Comparison of ENCODE assay signal across 27 cellular contexts in the genomic region with DNA sequence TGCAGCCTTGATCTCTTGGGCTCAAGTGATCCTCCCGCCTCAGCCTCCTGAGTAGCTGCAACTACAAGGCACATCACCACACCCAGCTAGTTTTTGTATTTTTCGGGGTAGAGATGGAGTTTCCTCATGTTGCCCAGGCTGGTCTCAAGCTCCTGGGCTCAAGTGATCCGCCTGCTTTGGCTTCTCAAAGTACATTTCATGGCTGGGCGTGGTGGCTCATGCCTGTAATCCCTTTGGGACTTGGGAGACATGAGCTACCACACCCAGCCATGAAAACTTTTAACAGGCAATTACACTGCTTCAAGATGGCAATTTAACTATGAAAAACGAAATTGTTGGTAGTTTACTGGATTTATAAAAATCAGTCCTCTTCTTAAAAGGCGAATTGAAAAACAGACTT.
"Had no signal": no experiment of that assay in that cellular context is flagged by ENCODE, and none has a peak within 500 bp of the region (broad histone marks: within the 10 kb centered on the region; RNA-seq: fewer than 3 reads in every experiment).

No MANE protein-coding gene starts in this region.

- H3K4me1 Mint-ChIP-seq: activated B cell treated with CpG ODN at 0.5 μM for 24 hours; activated CD4-positive, alpha-beta T cell treated with anti-CD3 and anti-CD28 coated beads, Interleukin-2, amount 10 ng/mL, durations not matched to agents 24 days and 14 days; activated CD8-positive, alpha-beta memory T cell treated with anti-CD3 and anti-CD28 coated beads, Interleukin-2, amount 10 ng/mL, durations not matched to agents 7 days and 5 days; activated naive CD4-positive, alpha-beta T cell treated with anti-CD3 and anti-CD28 coated beads, Interleukin-2, amount 10 ng/mL, durations not matched to agents 7 days and 5 days; activated naive CD8-positive, alpha-beta T cell treated with anti-CD3 and anti-CD28 coated beads for 36 hours; activated T-helper 17 cell treated with anti-CD3 and anti-CD28 coated beads, Interleukin-2, amount 50 U/mL, for 72 hours; central memory CD8-positive, alpha-beta T cell had no signal

- H3K4me3 Mint-ChIP-seq: activated B cell treated with CpG ODN at 0.5 μM for 24 hours; activated CD4-positive, alpha-beta T cell treated with anti-CD3 and anti-CD28 coated beads, Interleukin-2, amount 10 ng/mL, durations not matched to agents 24 days and 14 days; activated CD8-positive, alpha-beta memory T cell treated with anti-CD3 and anti-CD28 coated beads, Interleukin-2, amount 10 ng/mL, durations not matched to agents 7 days and 5 days; activated naive CD4-positive, alpha-beta T cell treated with anti-CD3 and anti-CD28 coated beads, Interleukin-2, amount 10 ng/mL, durations not matched to agents 7 days and 5 days; activated naive CD8-positive, alpha-beta T cell treated with anti-CD3 and anti-CD28 coated beads for 36 hours; activated T-helper 17 cell treated with anti-CD3 and anti-CD28 coated beads, Interleukin-2, amount 50 U/mL, for 72 hours; central memory CD8-positive, alpha-beta T cell; IgD-negative memory B cell; T-helper 1 cell treated with Interleukin-12 subunit alpha and Interleukin-12 subunit beta and Interleukin-4 antibody, amounts not matched to agents 30 μg/mL and 1 μg/mL, for 36 hours had no signal

- H3K27ac ChIP-seq: RWPE1 had no signal

- H3K36me3 ChIP-seq: MG63, Peyer's patch had no signal

- H3K4me3 ChIP-seq: MG63, Peyer's patch had no signal

- H3K27me3 ChIP-seq: MG63, Peyer's patch had no signal

- DNase-seq: activated B cell treated with CpG ODN at 0.5 μM for 24 hours; activated CD4-positive, alpha-beta T cell treated with anti-CD3 and anti-CD28 coated beads for 1 hour; activated CD4-positive, alpha-beta T cell treated with anti-CD3 and anti-CD28 coated beads, Interleukin-2, amount 10 ng/mL, durations not matched to agents 24 days and 14 days; activated CD4-positive, alpha-beta T cell treated with anti-CD3 and anti-CD28 coated beads, Interleukin-2, amount 50 U/mL, for 48 hours; activated CD8-positive, alpha-beta memory T cell treated with anti-CD3 and anti-CD28 coated beads, Interleukin-2, amount 10 ng/mL, durations not matched to agents 7 days and 5 days; activated gamma-delta T cell; activated naive CD4-positive, alpha-beta T cell treated with anti-CD3 and anti-CD28 coated beads, Interleukin-2, amount 10 ng/mL, durations not matched to agents 7 days and 5 days; activated naive CD8-positive, alpha-beta T cell treated with anti-CD3 and anti-CD28 coated beads for 36 hours; activated T-cell treated with anti-CD3 and anti-CD28 coated beads, Interleukin-2, amount 50 U/mL, for 48 hours; aorta; KG1; MG63; MV-4-11; NCI-H1092 treated with DMSO at 0.1 percent for 48 hours; NCI-H1417 treated with DMSO at 0.1 percent for 48 hours; NCI-H1694; NCI-H2029; NCI-H2107; NCI-H510A treated with DMSO at 0.1 percent for 48 hours; SHP77 treated with DMSO at 0.1 percent for 48 hours; T-helper 9 cell had no signal

- H3K9me3 Mint-ChIP-seq: activated B cell treated with CpG ODN at 0.5 μM for 24 hours; activated CD4-positive, alpha-beta T cell treated with anti-CD3 and anti-CD28 coated beads, Interleukin-2, amount 10 ng/mL, durations not matched to agents 24 days and 14 days; activated naive CD4-positive, alpha-beta T cell treated with anti-CD3 and anti-CD28 coated beads, Interleukin-2, amount 10 ng/mL, durations not matched to agents 7 days and 5 days; activated naive CD8-positive, alpha-beta T cell treated with anti-CD3 and anti-CD28 coated beads for 36 hours; activated T-helper 17 cell treated with anti-CD3 and anti-CD28 coated beads, Interleukin-2, amount 50 U/mL, for 72 hours; central memory CD8-positive, alpha-beta T cell; IgD-negative memory B cell; T-helper 1 cell treated with Interleukin-12 subunit alpha and Interleukin-12 subunit beta and Interleukin-4 antibody, amounts not matched to agents 30 μg/mL and 1 μg/mL, for 36 hours had no signal

- H3K36me3 Mint-ChIP-seq: activated CD8-positive, alpha-beta memory T cell treated with anti-CD3 and anti-CD28 coated beads, Interleukin-2, amount 10 ng/mL, durations not matched to agents 7 days and 5 days; activated naive CD4-positive, alpha-beta T cell treated with anti-CD3 and anti-CD28 coated beads, Interleukin-2, amount 10 ng/mL, durations not matched to agents 7 days and 5 days; activated naive CD8-positive, alpha-beta T cell treated with anti-CD3 and anti-CD28 coated beads for 36 hours; IgD-negative memory B cell had no signal

- H3K27ac Mint-ChIP-seq: activated B cell treated with CpG ODN at 0.5 μM for 24 hours; activated CD4-positive, alpha-beta T cell treated with anti-CD3 and anti-CD28 coated beads, Interleukin-2, amount 10 ng/mL, durations not matched to agents 24 days and 14 days; activated CD8-positive, alpha-beta memory T cell treated with anti-CD3 and anti-CD28 coated beads, Interleukin-2, amount 10 ng/mL, durations not matched to agents 7 days and 5 days; activated naive CD4-positive, alpha-beta T cell treated with anti-CD3 and anti-CD28 coated beads, Interleukin-2, amount 10 ng/mL, durations not matched to agents 7 days and 5 days; activated naive CD8-positive, alpha-beta T cell treated with anti-CD3 and anti-CD28 coated beads for 36 hours; activated T-helper 17 cell treated with anti-CD3 and anti-CD28 coated beads, Interleukin-2, amount 50 U/mL, for 72 hours; IgD-negative memory B cell; T-helper 1 cell treated with Interleukin-12 subunit alpha and Interleukin-12 subunit beta and Interleukin-4 antibody, amounts not matched to agents 30 μg/mL and 1 μg/mL, for 36 hours had no signal

- H3K9me3 ChIP-seq: MG63, Peyer's patch had no signal

- ATAC-seq: activated CD8-positive, alpha-beta memory T cell treated with anti-CD3 and anti-CD28 coated beads, Interleukin-2, amount 10 ng/mL, durations not matched to agents 7 days and 5 days had no signal
